In the genomic region with DNA sequence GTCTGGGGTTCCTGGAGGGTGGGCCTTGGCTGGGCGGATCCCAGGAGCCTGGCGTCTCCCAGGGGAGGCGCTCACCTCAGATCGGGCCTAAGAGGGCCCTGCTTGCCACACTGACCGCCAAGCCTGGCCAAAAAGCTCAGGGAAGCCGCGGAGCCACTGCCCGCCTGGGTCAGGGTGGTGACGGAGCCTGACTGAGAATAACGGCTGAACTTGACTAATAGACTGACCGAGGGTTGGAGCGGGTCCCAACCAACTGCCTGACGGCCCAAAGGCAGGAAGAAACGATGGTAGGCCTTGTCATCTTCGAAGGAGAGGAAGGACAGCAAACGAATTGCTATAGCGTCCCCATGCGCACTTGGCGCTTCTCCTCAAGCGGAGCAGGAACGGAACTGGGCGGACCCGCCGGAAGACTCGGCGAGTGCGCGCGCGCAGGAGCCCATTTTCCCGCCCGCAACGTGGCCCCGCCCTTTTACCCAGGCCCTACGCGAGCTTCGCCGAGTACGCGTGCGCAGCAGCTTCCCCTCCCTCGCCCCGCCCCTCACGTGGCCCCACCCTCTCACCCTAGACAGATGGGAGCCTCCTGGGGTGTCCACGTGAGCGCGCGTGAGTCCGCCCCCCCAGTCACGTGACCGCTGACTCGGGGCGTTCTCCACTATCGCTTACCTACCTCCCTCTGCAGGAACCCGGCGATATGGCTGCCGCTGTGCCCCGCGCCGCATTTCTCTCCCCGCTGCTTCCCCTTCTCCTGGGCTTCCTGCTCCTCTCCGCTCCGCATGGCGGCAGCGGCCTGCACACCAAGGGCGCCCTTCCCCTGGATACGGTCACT, we compare ENCODE assay signal across 8 cellular contexts. TPM values are rescaled to one million over a fixed set of nuclear protein-coding genes. Genes with fewer than 3 reads are reported as not detected.
DNase-seq lines count a peak whose midpoint lies in the region; ATAC-seq lines count a peak whose summit lies in the region.

TSS of gene ERP29 (plus strand) at position 652 of the 826 bp plus-strand sequence. CDS start at position 692, 40 bp downstream.
TSS of gene TMEM116 (minus strand) at position 391 of the 826 bp plus-strand sequence. CDS start 7,895 bp downstream, outside the sequence.

- DNase-seq in Ammon's horn (ENCODE audit: low spot score), result peak; percentile 98
- peak; percentile 98 for DNase-seq in NCI-H460 (ENCODE audit: extremely low read depth, low read depth)
- DNase-seq in activated CD4-positive, alpha-beta T cell treated with anti-CD3 and anti-CD28 coated beads for 1 hour, result peak; percentile 100
- DNase-seq in cerebellum (ENCODE audit: low spot score), result peak; percentile 98
- DNase-seq in kidney glomerular epithelial cell (lab: John Stamatoyannopoulos, UW), result peak; percentile 89
- DNase-seq in stimulated activated CD4-positive, alpha-beta T cell treated with anti-CD3 and anti-CD28 coated beads, Interleukin-1b, Interleukin-23, amount 100 ng/mL, for 1 hour (ENCODE audit: low read depth in 2 of 2), result peak; percentile 100

- peak; percentile 52 for ATAC-seq in GM19043 (IDR thresholded peaks at IDR 0.05; ENCODE audit: low read depth, unreplicated experiment)
- ATAC-seq in HG03378 (IDR thresholded peaks at IDR 0.05; ENCODE audit: unreplicated experiment), result peak; percentile 58

RNA-seq across cellular contexts. Expression of gene ERP29, which starts in this region (rescaled TPM):
- 173 and 194 TPM in 2 replicates for total RNA-seq in NCI-H460 (2014; rRNA removed; shearing (Covaris generic))
- polyA plus RNA-seq in NCI-H460 (2014; cell fraction: nucleus; rRNA removed), result 167 and 193 TPM in 2 replicates
- 26.3 TPM for total RNA-seq in cerebellum

RNA-seq across cellular contexts. Expression of gene TMEM116, which starts in this region (rescaled TPM):
- 13.0 and 13.3 TPM in 2 replicates for total RNA-seq in NCI-H460 (2014; rRNA removed; shearing (Covaris generic))
- polyA plus RNA-seq in NCI-H460 (2014; cell fraction: nucleus; rRNA removed), result 22.0 and 37.6 TPM in 2 replicates
- 33.1 TPM for total RNA-seq in cerebellum

Comparison
In these comparisons a context has a peak if more than half of its experiments do, and no peak if none do; other contexts are left out.
1. Peak in every context shown above with its lines: DNase-seq and ATAC-seq.